11 cellular contexts compared by ENCODE assay signal in the genomic region with DNA sequence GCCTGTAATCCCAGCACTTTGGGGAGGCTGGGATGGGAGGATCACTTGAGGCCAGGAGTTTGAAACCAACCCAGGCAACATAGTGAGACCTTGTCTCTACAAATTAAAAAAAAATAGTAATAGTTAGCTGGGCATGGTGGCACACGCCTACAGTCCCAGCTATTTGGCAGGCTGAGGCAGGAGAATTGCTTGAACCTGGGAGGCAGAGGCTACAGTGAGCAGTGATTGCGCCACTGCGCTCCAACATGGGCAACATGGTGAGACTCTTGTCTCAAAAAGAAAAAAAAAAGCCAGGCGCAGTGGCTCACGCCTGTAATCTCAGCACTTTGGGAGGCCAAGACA. TPM values are rescaled to one million over a fixed set of nuclear protein-coding genes. Genes with fewer than 3 reads are reported as not detected.
DNase-seq lines count a peak whose midpoint lies in the region; ATAC-seq and TF ChIP-seq lines count a peak whose summit lies in the region.
"Had no signal": no experiment of that assay in that cellular context is flagged by ENCODE, and none has a peak within 500 bp of the region (broad histone marks: within the 10 kb centered on the region; RNA-seq: fewer than 3 reads in every experiment).

No MANE protein-coding gene starts in this region.

- H3K4me2 ChIP-seq in skeletal muscle satellite cell (ENCODE audit: low read length): peak overlapping the region; percentile 76

- H3K27ac Mint-ChIP-seq in WTC11: 0 out of 2 replicates have a peak overlapping the region, but pooled peaks have one; percentile 22
- H3K27ac Mint-ChIP-seq in activated CD4-positive, alpha-beta memory T cell treated with anti-CD3 and anti-CD28 coated beads for 36 hours: no peak overlapping the region
- H3K27ac Mint-ChIP-seq in CD8-positive, alpha-beta memory T cell: no peak overlapping the region
- H3K27ac Mint-ChIP-seq: activated CD8-positive, alpha-beta T cell treated with anti-CD3 and anti-CD28 coated beads for 36 hours; activated T-helper 17 cell treated with anti-CD3 and anti-CD28 coated beads, Interleukin-2, amount 50 U/mL, for 72 hours had no signal

- DNase-seq in WTC11 (ENCODE audit: low spot score) (no peak), foreskin keratinocyte (peak; percentile 29 to 63), occipital lobe (lab: John Stamatoyannopoulos, UW) (no peak)
- no peak for DNase-seq in activated CD4-positive, alpha-beta memory T cell treated with anti-CD3 and anti-CD28 coated beads for 36 hours
- no peak for DNase-seq in activated naive CD4-positive, alpha-beta T cell (lab: John Stamatoyannopoulos, UW)
- no peak for DNase-seq in CD8-positive, alpha-beta memory T cell
- DNase-seq: activated CD8-positive, alpha-beta T cell treated with anti-CD3 and anti-CD28 coated beads for 36 hours; effector CD8-positive, alpha-beta T cell had no signal

- H3K36me3 ChIP-seq in ACC112 (ENCODE audit: insufficient read depth, low read length): no peaks in the 10 kb centered on the region
- H3K36me3 ChIP-seq in skeletal muscle satellite cell (ENCODE audit: insufficient read depth, low read length): no peaks in the 10 kb centered on the region
- H3K36me3 ChIP-seq in CD8-positive, alpha-beta memory T cell (ENCODE audit: insufficient read depth, low read length): no peaks in the 10 kb centered on the region

- no peaks in the 10 kb centered on the region for H3K36me3 Mint-ChIP-seq in WTC11
- no peaks in the 10 kb centered on the region for H3K36me3 Mint-ChIP-seq in activated CD4-positive, alpha-beta memory T cell treated with anti-CD3 and anti-CD28 coated beads for 36 hours
- H3K36me3 Mint-ChIP-seq in CD8-positive, alpha-beta memory T cell: no peaks in the 10 kb centered on the region

- H3K79me2 ChIP-seq in ACC112 (ENCODE audit: control insufficient read depth, insufficient read depth, low read length, unreplicated experiment): no peaks in the 10 kb centered on the region

- CTCF ChIA-PET in WTC11 (lab: Charles Lee): interaction anchor here (1.6 to 2.0 kb wide), 2 partner anchors 12 to 172 kb away, joined by 6 read pairs; no protein-coding TSS in a partner anchor
- CTCF ChIA-PET in activated CD4-positive, alpha-beta memory T cell treated with anti-CD3 and anti-CD28 coated beads for 36 hours (lab: Charles Lee): no interaction called here
- CTCF ChIA-PET in CD8-positive, alpha-beta memory T cell (lab: Charles Lee): no interaction called here

- no peaks in the 10 kb centered on the region for H3K9me3 Mint-ChIP-seq in WTC11
- H3K9me3 Mint-ChIP-seq in activated CD4-positive, alpha-beta memory T cell treated with anti-CD3 and anti-CD28 coated beads for 36 hours: no peaks in the 10 kb centered on the region
- H3K9me3 Mint-ChIP-seq in CD8-positive, alpha-beta memory T cell: no peaks in the 10 kb centered on the region
- H3K9me3 Mint-ChIP-seq: activated CD8-positive, alpha-beta T cell treated with anti-CD3 and anti-CD28 coated beads for 36 hours; activated T-helper 17 cell treated with anti-CD3 and anti-CD28 coated beads, Interleukin-2, amount 50 U/mL, for 72 hours had no signal

- H2AFZ ChIP-seq in ACC112 (ENCODE audit: low read length, unreplicated experiment): peak overlapping the region; percentile 19

- H3K4me1 ChIP-seq in ACC112 (ENCODE audit: control insufficient read depth, insufficient read depth, low read length, unreplicated experiment) (peaks cover 27% of the 10 kb centered on the region), foreskin keratinocyte (peaks cover 4% of the 10 kb centered on the region), skeletal muscle satellite cell (ENCODE audit: control insufficient read depth, insufficient read depth, low read length) (peaks cover 33% of the 10 kb centered on the region)
- H3K4me1 ChIP-seq in CD8-positive, alpha-beta memory T cell (ENCODE audit: insufficient read depth, low read length): no peaks in the 10 kb centered on the region

- no peak overlapping the region for H3K4me3 Mint-ChIP-seq in WTC11
- H3K4me3 Mint-ChIP-seq in activated CD4-positive, alpha-beta memory T cell treated with anti-CD3 and anti-CD28 coated beads for 36 hours: no peak overlapping the region
- H3K4me3 Mint-ChIP-seq in CD8-positive, alpha-beta memory T cell: no peak overlapping the region
- H3K4me3 Mint-ChIP-seq: activated CD8-positive, alpha-beta T cell treated with anti-CD3 and anti-CD28 coated beads for 36 hours; activated T-helper 17 cell treated with anti-CD3 and anti-CD28 coated beads, Interleukin-2, amount 50 U/mL, for 72 hours had no signal

- H3K27ac ChIP-seq in ACC112 (ENCODE audit: low read depth, low read length): peak overlapping the region; percentile 94
- no peak overlapping the region for H3K27ac ChIP-seq in foreskin keratinocyte
- no peak overlapping the region for H3K27ac ChIP-seq in CD8-positive, alpha-beta memory T cell (ENCODE audit: low read depth, low read length)

- H3K4me1 Mint-ChIP-seq in WTC11: peaks cover 40% of the 10 kb centered on the region
- no peaks in the 10 kb centered on the region for H3K4me1 Mint-ChIP-seq in activated CD4-positive, alpha-beta memory T cell treated with anti-CD3 and anti-CD28 coated beads for 36 hours (ENCODE audit: low read depth)
- H3K4me1 Mint-ChIP-seq in CD8-positive, alpha-beta memory T cell: no peaks in the 10 kb centered on the region
- H3K4me1 Mint-ChIP-seq: activated T-helper 17 cell treated with anti-CD3 and anti-CD28 coated beads, Interleukin-2, amount 50 U/mL, for 72 hours had no signal

- no peaks in the 10 kb centered on the region for H3K27me3 Mint-ChIP-seq in WTC11 (ENCODE audit: low read depth)
- peaks cover 13% of the 10 kb centered on the region for H3K27me3 Mint-ChIP-seq in activated CD4-positive, alpha-beta memory T cell treated with anti-CD3 and anti-CD28 coated beads for 36 hours
- H3K27me3 Mint-ChIP-seq in CD8-positive, alpha-beta memory T cell: peaks cover 14 to 29% of the 10 kb centered on the region in 2 donors

- intact Hi-C loops in activated CD4-positive, alpha-beta memory T cell treated with anti-CD3 and anti-CD28 coated beads for 36 hours (cut with micrococcal nuclease): no loop called here

- ATAC-seq in WTC11 (no peak), foreskin keratinocyte (no peak)
- ATAC-seq: activated CD8-positive, alpha-beta T cell treated with anti-CD3 and anti-CD28 coated beads for 36 hours; activated T-helper 17 cell treated with anti-CD3 and anti-CD28 coated beads, Interleukin-2, amount 50 U/mL, for 72 hours had no signal

- TF ChIP-seq CTCF in WTC11 (IDR thresholded peaks at IDR 0.05): no peak
- TF ChIP-seq CTCF in foreskin keratinocyte (conservative IDR thresholded peaks at IDR 0.05): no peak

- H3K27me3 ChIP-seq in ACC112 (ENCODE audit: insufficient read depth, low read length) (0 out of 2 replicates have a peak, but pooled peaks cover 4% of the 10 kb centered on the region), foreskin keratinocyte (peaks cover 15% of the 10 kb centered on the region), skeletal muscle satellite cell (ENCODE audit: control insufficient read depth, insufficient read depth, low read length) (peaks cover 17% of the 10 kb centered on the region)
- no peaks in the 10 kb centered on the region for H3K27me3 ChIP-seq in CD8-positive, alpha-beta memory T cell (ENCODE audit: insufficient read depth, low read length, poor library complexity, severe bottlenecking)

- H3K4me3 ChIP-seq in ACC112 (ENCODE audit: low read depth, low read length): peak overlapping the region; percentile 49
- no peak overlapping the region for H3K4me3 ChIP-seq in skeletal muscle satellite cell (ENCODE audit: low read length)
- no peak overlapping the region for H3K4me3 ChIP-seq in CD8-positive, alpha-beta memory T cell (ENCODE audit: low read length)

- POLR2A ChIA-PET in WTC11 (lab: Charles Lee): no interaction called here
- POLR2A ChIA-PET in activated CD4-positive, alpha-beta memory T cell treated with anti-CD3 and anti-CD28 coated beads for 36 hours (lab: Charles Lee): no interaction called here
- POLR2A ChIA-PET in CD8-positive, alpha-beta memory T cell (lab: Charles Lee): no interaction called here

- no peak overlapping the region for H3K9ac ChIP-seq in skeletal muscle satellite cell (ENCODE audit: low read depth, low read length)

- no peaks in the 10 kb centered on the region for H3K9me3 ChIP-seq in skeletal muscle satellite cell (replicated peaks; ENCODE audit: low read length)
- H3K9me3 ChIP-seq in CD8-positive, alpha-beta memory T cell (ENCODE audit: low read length): no peaks in the 10 kb centered on the region

TF ChIP-seq in WTC11, 78 proteins besides CTCF, POLR2A, EP300 and RAD21 (continues in another document):
- TF ChIP-seq ZNF416 (CRISPR knock-in tag; IDR thresholded peaks at IDR 0.05): no peak
- no peak for TF ChIP-seq E2F5 (CRISPR knock-in tag; IDR thresholded peaks at IDR 0.05)
- TF ChIP-seq ZNF425 (CRISPR knock-in tag; conservative IDR thresholded peaks at IDR 0.05): no peak

RNA-seq across cellular contexts. Expression of gene MRTFB, which starts 56.9 kb away (rescaled TPM):
- total RNA-seq in WTC11 (2021) (27.7 to 30.8 TPM (median 30.0 TPM) in 3 replicates), foreskin keratinocyte (13.6 and 14.5 TPM in 2 replicates), occipital lobe (36.3 TPM)
- polyA plus RNA-seq in foreskin keratinocyte: 2.1 and 2.5 TPM in 2 replicates
- 6.8 and 10.5 TPM in 2 replicates for total RNA-seq in skeletal muscle satellite cell (2012; rRNA removed)
- total RNA-seq in activated CD4-positive, alpha-beta memory T cell treated with anti-CD3 and anti-CD28 coated beads for 36 hours: 1 to 10 TPM; 8.8 to 9.7 TPM
- 10 to 100 TPM; 12.0 to 12.2 TPM for total RNA-seq in CD8-positive, alpha-beta memory T cell
- 6.5 TPM for polyA plus RNA-seq in CD8-positive, alpha-beta memory T cell

Comparison
In these comparisons a context has a peak if more than half of its experiments do, and no peak if none do; other contexts are left out.
1. DNase-seq: peak in foreskin keratinocyte (2 of 2); none in WTC11 (single experiment), activated CD4-positive, alpha-beta memory T cell treated with anti-CD3 and anti-CD28 coated beads for 36 hours (single experiment), activated naive CD4-positive, alpha-beta T cell (0 of 4), CD8-positive, alpha-beta memory T cell (0 of 5) and occipital lobe (single experiment).